In genomic region chr13:67084066-67084465, GRCh38 we compare ENCODE assay signal across 13 cellular contexts.
"Had no signal": no experiment of that assay in that cellular context is flagged by ENCODE, and none has a peak within 500 bp of the region (broad histone marks: within the 10 kb centered on the region; RNA-seq: fewer than 3 reads in every experiment).

No MANE protein-coding gene starts in this region.

- H3K27ac Mint-ChIP-seq: activated CD4-positive, alpha-beta T cell treated with anti-CD3 and anti-CD28 coated beads, Interleukin-2, amount 10 ng/mL, durations not matched to agents 7 days and 5 days; naive thymus-derived CD4-positive, alpha-beta T cell; stimulated activated naive B cell treated with anti-CD40 and anti-IgM and Interleukin-4, amounts not matched to agents 10 μg/mL and 1 μg/mL and 100 μg/mL, for 72 hours had no signal

- H3K4me1 ChIP-seq: left lung had no signal

- H3K27me3 ChIP-seq: left lung, ovary, tibial nerve had no signal

- H3K4me1 Mint-ChIP-seq: activated CD4-positive, alpha-beta T cell treated with anti-CD3 and anti-CD28 coated beads, Interleukin-2, amount 10 ng/mL, durations not matched to agents 7 days and 5 days; naive thymus-derived CD4-positive, alpha-beta T cell had no signal

- H3K27ac ChIP-seq: epithelial cell of prostate, left lung, ovary, tibial nerve had no signal

- H3K36me3 Mint-ChIP-seq: naive thymus-derived CD4-positive, alpha-beta T cell; stimulated activated naive B cell treated with anti-CD40 and anti-IgM and Interleukin-4, amounts not matched to agents 10 μg/mL and 1 μg/mL and 100 μg/mL, for 72 hours had no signal

- H3K36me3 ChIP-seq: left lung, ovary, tibial nerve had no signal

- H3K9me3 ChIP-seq: left lung, ovary, tibial nerve had no signal

- H3K27me3 Mint-ChIP-seq: activated CD4-positive, alpha-beta T cell treated with anti-CD3 and anti-CD28 coated beads, Interleukin-2, amount 10 ng/mL, durations not matched to agents 7 days and 5 days; naive thymus-derived CD4-positive, alpha-beta T cell; stimulated activated naive B cell treated with anti-CD40 and anti-IgM and Interleukin-4, amounts not matched to agents 10 μg/mL and 1 μg/mL and 100 μg/mL, for 72 hours had no signal

- H3K9me3 Mint-ChIP-seq: activated CD4-positive, alpha-beta T cell treated with anti-CD3 and anti-CD28 coated beads, Interleukin-2, amount 10 ng/mL, durations not matched to agents 7 days and 5 days had no signal

- H3K4me3 ChIP-seq: left lung, ovary, tibial nerve had no signal

- H3K4me3 Mint-ChIP-seq: activated CD4-positive, alpha-beta T cell treated with anti-CD3 and anti-CD28 coated beads, Interleukin-2, amount 10 ng/mL, durations not matched to agents 7 days and 5 days; naive thymus-derived CD4-positive, alpha-beta T cell; stimulated activated naive B cell treated with anti-CD40 and anti-IgM and Interleukin-4, amounts not matched to agents 10 μg/mL and 1 μg/mL and 100 μg/mL, for 72 hours had no signal

- DNase-seq: activated CD4-positive, alpha-beta T cell treated with anti-CD3 and anti-CD28 coated beads, Interleukin-2, amount 10 ng/mL, durations not matched to agents 7 days and 5 days; activated CD8-positive, alpha-beta memory T cell treated with anti-CD3 and anti-CD28 coated beads, Interleukin-2, amount 50 U/mL, for 48 hours; activated effector memory CD4-positive, alpha-beta T cell treated with Interleukin-2 at 50 U/mL for 16 hours; activated naive CD4-positive, alpha-beta T cell treated with anti-CD3 and anti-CD28 coated beads, Interleukin-2, amount 50 U/mL, for 16 hours; activated T-cell treated with anti-CD3 and anti-CD28 coated beads, Interleukin-2, amount 50 U/mL, for 48 hours; foreskin melanocyte; left lung; mesenchymal stem cell; naive thymus-derived CD4-positive, alpha-beta T cell; ovary; stimulated activated naive B cell treated with anti-CD40 and anti-IgM and Interleukin-4, amounts not matched to agents 10 μg/mL and 1 μg/mL and 100 μg/mL, for 72 hours had no signal
